In genomic region chr9:38000332-38000731, GRCh38 we compare ENCODE assay signal across 1 cellular context.
TF ChIP-seq lines count a peak whose summit lies in the region.

No MANE protein-coding gene starts in this region.

TF ChIP-seq in HCT116, 20 proteins besides CTCF, POLR2A, EP300 and RAD21 (continued from another document):
- TF ChIP-seq ATF3 (IDR thresholded peaks at IDR 0.05) (no peak), EZH2 (IDR thresholded peaks at IDR 0.05) (no peak), EZH2phosphoT487 (IDR thresholded peaks at IDR 0.05; ENCODE audit: borderline replicate concordance) (no peak), REST (IDR thresholded peaks at IDR 0.05; ENCODE audit: low read depth) (no peak), SP1 (IDR thresholded peaks at IDR 0.05; ENCODE audit: low read depth) (no peak), JUND (IDR thresholded peaks at IDR 0.05) (no peak), MAX (IDR thresholded peaks at IDR 0.05) (no peak)
